Comparison of ENCODE assay signal across 1 cellular context in the genomic region with DNA sequence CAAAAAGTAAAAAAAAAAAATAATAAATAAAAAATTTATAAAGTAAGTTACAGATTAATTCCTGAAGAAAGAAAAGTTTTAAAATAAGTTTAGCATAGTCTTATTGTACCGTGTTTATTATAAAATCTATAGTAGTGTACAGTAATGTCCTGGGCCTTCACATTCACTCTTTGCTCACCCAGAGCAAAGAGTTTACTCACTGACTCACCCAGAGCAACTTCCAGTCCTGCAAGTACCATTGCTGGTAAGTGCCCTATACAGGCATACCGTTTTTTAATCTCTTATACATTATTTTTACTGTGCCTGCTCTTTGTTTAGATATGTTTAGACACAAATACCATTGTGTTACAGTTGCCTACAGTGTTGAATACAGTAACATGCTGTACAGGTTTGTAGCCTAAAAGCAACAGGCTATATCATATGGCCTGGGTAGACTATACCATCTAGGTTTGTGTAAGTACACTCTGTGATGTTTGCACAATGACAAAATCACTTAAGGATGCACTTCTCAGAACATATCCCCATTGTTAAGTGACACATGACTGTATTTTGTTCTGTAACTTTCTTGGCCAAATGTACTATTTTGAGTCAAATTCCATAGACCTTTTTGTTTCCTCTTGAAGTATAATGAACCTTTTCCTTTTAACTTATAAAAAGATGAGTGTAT.
TF ChIP-seq lines count a peak whose summit lies in the region.

No MANE protein-coding gene starts in this region.

TF ChIP-seq in HepG2, 621 proteins besides CTCF, POLR2A, EP300 and RAD21 (continued from another document):
- TF ChIP-seq, protein P1, sequence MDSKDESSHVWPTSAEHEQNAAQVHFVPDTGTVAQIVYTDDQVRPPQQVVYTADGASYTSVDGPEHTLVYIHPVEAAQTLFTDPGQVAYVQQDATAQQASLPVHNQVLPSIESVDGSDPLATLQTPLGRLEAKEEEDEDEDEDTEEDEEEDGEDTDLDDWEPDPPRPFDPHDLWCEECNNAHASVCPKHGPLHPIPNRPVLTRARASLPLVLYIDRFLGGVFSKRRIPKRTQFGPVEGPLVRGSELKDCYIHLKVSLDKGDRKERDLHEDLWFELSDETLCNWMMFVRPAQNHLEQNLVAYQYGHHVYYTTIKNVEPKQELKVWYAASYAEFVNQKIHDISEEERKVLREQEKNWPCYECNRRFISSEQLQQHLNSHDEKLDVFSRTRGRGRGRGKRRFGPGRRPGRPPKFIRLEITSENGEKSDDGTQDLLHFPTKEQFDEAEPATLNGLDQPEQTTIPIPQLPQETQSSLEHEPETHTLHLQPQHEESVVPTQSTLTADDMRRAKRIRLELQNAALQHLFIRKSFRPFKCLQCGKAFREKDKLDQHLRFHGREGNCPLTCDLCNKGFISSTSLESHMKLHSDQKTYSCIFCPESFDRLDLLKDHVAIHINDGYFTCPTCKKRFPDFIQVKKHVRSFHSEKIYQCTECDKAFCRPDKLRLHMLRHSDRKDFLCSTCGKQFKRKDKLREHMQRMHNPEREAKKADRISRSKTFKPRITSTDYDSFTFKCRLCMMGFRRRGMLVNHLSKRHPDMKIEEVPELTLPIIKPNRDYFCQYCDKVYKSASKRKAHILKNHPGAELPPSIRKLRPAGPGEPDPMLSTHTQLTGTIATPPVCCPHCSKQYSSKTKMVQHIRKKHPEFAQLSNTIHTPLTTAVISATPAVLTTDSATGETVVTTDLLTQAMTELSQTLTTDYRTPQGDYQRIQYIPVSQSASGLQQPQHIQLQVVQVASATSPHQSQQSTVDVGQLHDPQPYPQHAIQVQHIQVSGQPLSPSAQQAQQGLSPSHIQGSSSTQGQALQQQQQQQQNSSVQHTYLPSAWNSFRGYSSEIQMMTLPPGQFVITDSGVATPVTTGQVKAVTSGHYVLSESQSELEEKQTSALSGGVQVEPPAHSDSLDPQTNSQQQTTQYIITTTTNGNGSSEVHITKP (CRISPR knock-in tag; IDR thresholded peaks at IDR 0.05; ENCODE audit: low read depth) = peak; percentile 85; the same call in 1 of the 2 replicates
- TF ChIP-seq DPF2 (CRISPR knock-in tag; IDR thresholded peaks at IDR 0.05; ENCODE audit: borderline replicate concordance, low read depth) (0 out of 2 replicates have a peak, but pooled peaks have one; percentile 28), GATAD2A (CRISPR knock-in tag; IDR thresholded peaks at IDR 0.05) (peak; percentile 24; the same call in 1 of the 2 replicates), FOSL2 (CRISPR knock-in tag; IDR thresholded peaks at IDR 0.05) (peak; percentile 80), ZNF562 (CRISPR knock-in tag; IDR thresholded peaks at IDR 0.05; ENCODE audit: borderline replicate concordance) (no peak)
- TF ChIP-seq, protein P2, sequence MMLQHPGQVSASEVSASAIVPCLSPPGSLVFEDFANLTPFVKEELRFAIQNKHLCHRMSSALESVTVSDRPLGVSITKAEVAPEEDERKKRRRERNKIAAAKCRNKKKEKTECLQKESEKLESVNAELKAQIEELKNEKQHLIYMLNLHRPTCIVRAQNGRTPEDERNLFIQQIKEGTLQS (CRISPR knock-in tag; IDR thresholded peaks at IDR 0.05) = 0 out of 2 replicates have a peak, but pooled peaks have one; percentile 8
- TF ChIP-seq, protein P3, sequence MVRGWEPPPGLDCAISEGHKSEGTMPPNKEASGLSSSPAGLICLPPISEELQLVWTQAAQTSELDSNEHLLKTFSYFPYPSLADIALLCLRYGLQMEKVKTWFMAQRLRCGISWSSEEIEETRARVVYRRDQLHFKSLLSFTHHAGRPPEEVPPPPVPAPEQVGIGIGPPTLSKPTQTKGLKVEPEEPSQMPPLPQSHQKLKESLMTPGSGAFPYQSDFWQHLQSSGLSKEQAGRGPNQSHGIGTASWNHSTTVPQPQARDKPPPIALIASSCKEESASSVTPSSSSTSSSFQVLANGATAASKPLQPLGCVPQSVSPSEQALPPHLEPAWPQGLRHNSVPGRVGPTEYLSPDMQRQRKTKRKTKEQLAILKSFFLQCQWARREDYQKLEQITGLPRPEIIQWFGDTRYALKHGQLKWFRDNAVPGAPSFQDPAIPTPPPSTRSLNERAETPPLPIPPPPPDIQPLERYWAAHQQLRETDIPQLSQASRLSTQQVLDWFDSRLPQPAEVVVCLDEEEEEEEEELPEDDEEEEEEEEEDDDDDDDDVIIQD (CRISPR knock-in tag; IDR thresholded peaks at IDR 0.05; ENCODE audit: low read depth) = 0 out of 2 replicates have a peak, but pooled peaks have one; percentile 11
- TF ChIP-seq, protein P4, sequence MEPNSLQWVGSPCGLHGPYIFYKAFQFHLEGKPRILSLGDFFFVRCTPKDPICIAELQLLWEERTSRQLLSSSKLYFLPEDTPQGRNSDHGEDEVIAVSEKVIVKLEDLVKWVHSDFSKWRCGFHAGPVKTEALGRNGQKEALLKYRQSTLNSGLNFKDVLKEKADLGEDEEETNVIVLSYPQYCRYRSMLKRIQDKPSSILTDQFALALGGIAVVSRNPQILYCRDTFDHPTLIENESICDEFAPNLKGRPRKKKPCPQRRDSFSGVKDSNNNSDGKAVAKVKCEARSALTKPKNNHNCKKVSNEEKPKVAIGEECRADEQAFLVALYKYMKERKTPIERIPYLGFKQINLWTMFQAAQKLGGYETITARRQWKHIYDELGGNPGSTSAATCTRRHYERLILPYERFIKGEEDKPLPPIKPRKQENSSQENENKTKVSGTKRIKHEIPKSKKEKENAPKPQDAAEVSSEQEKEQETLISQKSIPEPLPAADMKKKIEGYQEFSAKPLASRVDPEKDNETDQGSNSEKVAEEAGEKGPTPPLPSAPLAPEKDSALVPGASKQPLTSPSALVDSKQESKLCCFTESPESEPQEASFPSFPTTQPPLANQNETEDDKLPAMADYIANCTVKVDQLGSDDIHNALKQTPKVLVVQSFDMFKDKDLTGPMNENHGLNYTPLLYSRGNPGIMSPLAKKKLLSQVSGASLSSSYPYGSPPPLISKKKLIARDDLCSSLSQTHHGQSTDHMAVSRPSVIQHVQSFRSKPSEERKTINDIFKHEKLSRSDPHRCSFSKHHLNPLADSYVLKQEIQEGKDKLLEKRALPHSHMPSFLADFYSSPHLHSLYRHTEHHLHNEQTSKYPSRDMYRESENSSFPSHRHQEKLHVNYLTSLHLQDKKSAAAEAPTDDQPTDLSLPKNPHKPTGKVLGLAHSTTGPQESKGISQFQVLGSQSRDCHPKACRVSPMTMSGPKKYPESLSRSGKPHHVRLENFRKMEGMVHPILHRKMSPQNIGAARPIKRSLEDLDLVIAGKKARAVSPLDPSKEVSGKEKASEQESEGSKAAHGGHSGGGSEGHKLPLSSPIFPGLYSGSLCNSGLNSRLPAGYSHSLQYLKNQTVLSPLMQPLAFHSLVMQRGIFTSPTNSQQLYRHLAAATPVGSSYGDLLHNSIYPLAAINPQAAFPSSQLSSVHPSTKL (CRISPR knock-in tag; IDR thresholded peaks at IDR 0.05) = peak; percentile 38; the same call in 1 of the 2 replicates
